ENCODE assay signal across 8 cellular contexts in the genomic region with DNA sequence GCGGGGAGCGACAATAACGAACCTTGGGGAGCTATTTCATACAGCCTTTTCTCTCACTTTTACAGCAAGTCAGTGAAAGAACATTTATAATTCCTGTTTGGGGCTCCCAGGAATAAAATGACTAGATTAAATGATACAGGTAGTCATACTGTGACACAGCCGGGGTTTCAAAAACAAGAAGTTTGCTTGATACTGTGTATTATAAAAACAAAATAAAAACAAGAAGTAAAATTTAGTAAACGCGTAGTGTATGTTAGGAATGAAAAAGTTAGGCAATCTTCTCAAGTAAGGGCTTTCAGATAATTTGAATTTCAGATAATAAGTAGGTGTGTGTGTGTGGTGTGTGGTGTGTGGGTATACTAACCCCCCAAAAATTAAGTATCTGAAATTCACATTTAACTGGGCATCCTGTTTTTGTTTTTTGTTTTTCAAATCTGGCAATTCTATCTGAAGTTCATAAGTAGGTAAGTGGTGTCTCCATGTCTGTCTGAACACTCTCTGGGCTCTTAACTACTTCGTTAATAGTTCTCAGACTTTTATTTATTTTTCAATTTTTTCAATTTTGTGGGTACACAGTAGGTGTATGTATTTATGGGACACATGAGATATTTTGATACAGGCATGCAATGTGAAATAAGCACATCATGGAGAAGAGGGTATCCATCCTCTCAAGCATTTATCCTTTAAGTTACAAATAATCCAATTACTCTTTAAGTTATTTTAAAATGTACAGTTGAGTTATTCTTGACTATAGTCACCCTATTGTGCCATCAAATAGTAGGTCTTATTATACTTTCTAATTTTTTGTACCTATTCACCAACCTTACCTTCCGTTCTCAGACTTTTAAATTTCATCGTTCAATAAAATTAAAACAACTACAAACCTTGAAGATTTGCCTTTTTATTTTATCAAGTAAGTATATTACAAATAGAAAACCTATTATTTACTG. TPM values are rescaled to one million over a fixed set of nuclear protein-coding genes. Genes with fewer than 3 reads are reported as not detected.
A peak's percentile ranks its signal among the peaks of the same experiment; 100 is the strongest.
DNase-seq lines count a peak whose midpoint lies in the region; ATAC-seq, FAIRE-seq and TF ChIP-seq lines count a peak whose summit lies in the region.

No MANE protein-coding gene starts in this region.

- intact Hi-C loops in gastrocnemius medialis (cut with DNase I; ENCODE audit: low total_unique reads) = loop anchor here (2.0 kb wide), 1 partner anchor 59 kb away; the partner anchor contains the start of gene MARS1

- ATAC-seq in GM23338 = no peak
- peak in 1 of 2 donors; percentile 0 for ATAC-seq in gastrocnemius medialis

- H3K9me2 ChIP-seq in GM23338 (ENCODE audit: insufficient read depth) = no peaks in the 10 kb centered on the region
- no peaks in the 10 kb centered on the region for H3K9me2 ChIP-seq in SU-DHL-6 (replicated peaks; ENCODE audit: insufficient read depth, low read length)

- H3K4me1 ChIP-seq in GM23338 (ENCODE audit: insufficient read depth) (peaks cover 30% of the 10 kb centered on the region), gastrocnemius medialis (peaks cover 18 to 19% of the 10 kb centered on the region in 2 donors)

- no peak for DNase-seq in GM23338 (ENCODE audit: low spot score)
- DNase-seq in fibroblast of mammary gland (ENCODE audit: low read depth) = no peak
- no peak for DNase-seq in gastrocnemius medialis
- DNase-seq in frontal cortex (ENCODE audit: low spot score in 2 of 2) = no peak
- no peak for DNase-seq in HEK293T (ENCODE audit: extremely low spot score)
- DNase-seq in stimulated activated CD4-positive, alpha-beta T cell treated with anti-CD3 and anti-CD28 coated beads, Interleukin-4, amount 100 ng/mL, for 1 hour = no peak
- DNase-seq in NCI-H1436 treated with DMSO at 0.1 percent for 48 hours (lab: John Stamatoyannopoulos, UW) = no peak

- H2AFZ ChIP-seq in GM23338 (no peak overlapping the region), SU-DHL-6 (ENCODE audit: low read depth, low read length, severe bottlenecking) (peak overlapping the region; percentile 85)

- H3K9me3 ChIP-seq in SU-DHL-6 (ENCODE audit: insufficient read depth, low read length) (no peaks in the 10 kb centered on the region), gastrocnemius medialis (no peaks in the 10 kb centered on the region)

- CTCF ChIA-PET in HEK293T (lab: Yijun Ruan, JAX) = interaction anchor here (0.7 to 1.4 kb wide), 2 partner anchors 36 to 224 kb away, joined by 3 read pairs; partner anchors contain the start of gene METTL1

- H3K36me3 Mint-ChIP-seq in GM23338 (ENCODE audit: low read depth) = peaks cover 3% of the 10 kb centered on the region; the same call in 2 of the 3 replicates

- H3K36me3 ChIP-seq in GM23338 (ENCODE audit: insufficient read depth) (no peaks in the 10 kb centered on the region), SU-DHL-6 (ENCODE audit: low read length) (no peaks in the 10 kb centered on the region), gastrocnemius medialis (peaks cover 0 to 2% of the 10 kb centered on the region in 2 donors)

- peak overlapping the region; percentile 97 for H3K4me3 Mint-ChIP-seq in GM23338

- POLR2A ChIA-PET in HEK293T (lab: Yijun Ruan, JAX) = interaction anchor here (0.6 to 3.1 kb wide), 9 partner anchors 10 to 197 kb away, joined by 3 to 20 read pairs (median 5); partner anchors contain the start of genes ARHGEF25, DDIT3 and INHBE

- H3K4me3 ChIP-seq in GM23338 (peak overlapping the region; percentile 96), SU-DHL-6 (ENCODE audit: insufficient read depth, low read length, poor library complexity, severe bottlenecking) (peak overlapping the region; percentile 50), fibroblast of mammary gland (ENCODE audit: control insufficient read depth, low read depth, low read length) (peak overlapping the region; percentile 73), gastrocnemius medialis (peak overlapping the region; percentile 38 to 95 (median 91))

- TF ChIP-seq CTCF in GM23338 (conservative IDR thresholded peaks at IDR 0.05; ENCODE audit: low read depth in 2 of 2) (no peak), SU-DHL-6 (IDR thresholded peaks at IDR 0.05; ENCODE audit: insufficient read depth, low read length, poor library complexity, severe bottlenecking) (no peak), fibroblast of mammary gland (conservative IDR thresholded peaks at IDR 0.05; ENCODE audit: control insufficient read depth, insufficient read depth, low read depth, low read length) (no peak), gastrocnemius medialis (IDR thresholded peaks at IDR 0.05 in 4 of 5, conservative IDR thresholded peaks at IDR 0.05 in 1 of 5) (no peak)

- peaks cover 12% of the 10 kb centered on the region for H3F3A ChIP-seq in GM23338 (replicated peaks; ENCODE audit: low read depth)
- H3F3A ChIP-seq in SU-DHL-6 (ENCODE audit: insufficient read depth) = no peaks in the 10 kb centered on the region

- H3K9ac ChIP-seq in SU-DHL-6 (ENCODE audit: low read length) = peak overlapping the region; percentile 95

- H3K27me3 ChIP-seq in GM23338 (ENCODE audit: insufficient read depth) (peaks cover 14% of the 10 kb centered on the region), SU-DHL-6 (ENCODE audit: low read length) (no peaks in the 10 kb centered on the region), gastrocnemius medialis (peaks cover 18 to 31% (median 21%) of the 10 kb centered on the region in 3 donors)

- H4K20me1 ChIP-seq in GM23338 (replicated peaks; ENCODE audit: insufficient read depth) (peaks cover 12% of the 10 kb centered on the region; the same call in 1 of the 2 replicates), SU-DHL-6 (ENCODE audit: low read depth, low read length) (no peaks in the 10 kb centered on the region)

- in situ Hi-C loops in gastrocnemius medialis (cut with MboI; ENCODE audit: low sequenced_read_pairs in 4 of 4) = no loop called here

- peaks cover 46% of the 10 kb centered on the region for H3K4me1 Mint-ChIP-seq in GM23338

- H3K27me3 Mint-ChIP-seq in GM23338 (ENCODE audit: insufficient read depth, low read depth, poor library complexity) = peaks cover 13% of the 10 kb centered on the region

- no peaks in the 10 kb centered on the region for H3K9me3 Mint-ChIP-seq in GM23338

- H3K4me2 ChIP-seq in GM23338 = peak overlapping the region; percentile 67
- peak overlapping the region; percentile 83 for H3K4me2 ChIP-seq in SU-DHL-6 (ENCODE audit: low read depth, low read length, poor library complexity, severe bottlenecking)

- no peak overlapping the region for H3K27ac ChIP-seq in GM23338 (ENCODE audit: low read depth)
- no peak overlapping the region for H3K27ac ChIP-seq in SU-DHL-6 (ENCODE audit: low read depth, low read length)
- H3K27ac ChIP-seq in gastrocnemius medialis = peak overlapping the region; percentile 87 to 94 (median 91)

- H3K27ac Mint-ChIP-seq in GM23338 = no peak overlapping the region

- no peak for TF ChIP-seq POLR2A in gastrocnemius medialis (IDR thresholded peaks at IDR 0.05)

- FAIRE-seq in frontal cortex (lab: Jason Lieb, UNC) = no peak

- peaks cover 47% of the 10 kb centered on the region for H3K79me2 ChIP-seq in GM23338 (replicated peaks; ENCODE audit: insufficient read depth)
- H3K79me2 ChIP-seq in SU-DHL-6 (ENCODE audit: insufficient read depth, low read length) = peaks cover 24% of the 10 kb centered on the region; the same call in 1 of the 2 replicates

TF ChIP-seq in GM23338, 12 proteins besides CTCF, POLR2A, EP300 and RAD21 (continues in another document):
- TF ChIP-seq ZNF114 (CRISPR knock-in tag; IDR thresholded peaks at IDR 0.05) = no peak

TF ChIP-seq in HEK293T, 16 proteins besides CTCF, POLR2A, EP300 and RAD21:
- TF ChIP-seq ZNF384 (IDR thresholded peaks at IDR 0.05) (no peak), SP1 (IDR thresholded peaks at IDR 0.05) (no peak), HDGF (IDR thresholded peaks at IDR 0.05; ENCODE audit: borderline replicate concordance) (no peak), NFRKB (IDR thresholded peaks at IDR 0.05) (no peak), FOXA1 (IDR thresholded peaks at IDR 0.05) (no peak)

RNA-seq across cellular contexts. Expression of gene DCTN2, which starts 0.6 kb away (rescaled TPM):
- 134 and 157 TPM in 2 replicates for total RNA-seq in GM23338 (2014; rRNA removed; shearing (Covaris generic))
- 56.1 and 62.3 TPM in 2 replicates for polyA plus RNA-seq in GM23338 (2016; fragmentation: Nextera tagmentation; extraction: Ambion mirVana)
- total RNA-seq in gastrocnemius medialis = 100 to 1,000 TPM; 147 to 265 (median 177) TPM
- 136 TPM for total RNA-seq in frontal cortex

RNA-seq across cellular contexts. Expression of gene KIF5A, which starts 2.2 kb away (rescaled TPM):
- total RNA-seq in GM23338 (2014; rRNA removed; shearing (Covaris generic)) = 16.5 and 21.3 TPM in 2 replicates
- 9.1 and 11.1 TPM in 2 replicates for polyA plus RNA-seq in GM23338 (2016; fragmentation: Nextera tagmentation; extraction: Ambion mirVana)
- total RNA-seq in gastrocnemius medialis = under 1 TPM in 2 of 4 donors, not detected in 2; 0.09 to 0.36 TPM
- total RNA-seq in frontal cortex = 42.8 TPM

RNA-seq across cellular contexts. Expression of gene MBD6, which starts 25.0 kb away (rescaled TPM):
- total RNA-seq in GM23338 (2014; rRNA removed; shearing (Covaris generic)) = 12.5 and 16.9 TPM in 2 replicates
- polyA plus RNA-seq in GM23338 (2016; fragmentation: Nextera tagmentation; extraction: Ambion mirVana) = 17.1 and 18.3 TPM in 2 replicates
- total RNA-seq in gastrocnemius medialis (10 to 100 TPM in 3 of 4 donors, 1 to 10 TPM in 1; 5.5 to 20.3 (median 12.9) TPM), frontal cortex (1.2 TPM)

RNA-seq across cellular contexts. Expression of gene DDIT3, which starts 27.3 kb away (rescaled TPM):
- 3.9 and 4.1 TPM in 2 replicates for total RNA-seq in GM23338 (2014; rRNA removed; shearing (Covaris generic))
- polyA plus RNA-seq in GM23338 (2016; fragmentation: Nextera tagmentation; extraction: Ambion mirVana) = 11.7 and 12.5 TPM in 2 replicates
- total RNA-seq in gastrocnemius medialis (10 to 100 TPM; 11.8 to 46.4 (median 17.1) TPM), frontal cortex (4.9 TPM)

RNA-seq across cellular contexts. Expression of gene PIP4K2C, which starts 43.4 kb away (rescaled TPM):
- 26.4 and 30.6 TPM in 2 replicates for total RNA-seq in GM23338 (2014; rRNA removed; shearing (Covaris generic))
- 10.5 and 10.8 TPM in 2 replicates for polyA plus RNA-seq in GM23338 (2016; fragmentation: Nextera tagmentation; extraction: Ambion mirVana)
- total RNA-seq in gastrocnemius medialis = 10 to 100 TPM; 11.2 to 22.0 (median 14.6) TPM
- total RNA-seq in frontal cortex = 11.0 TPM

Comparison
In these comparisons a context has a peak if more than half of its experiments do, and no peak if none do; other contexts are left out.
1. H3K27ac ChIP-seq: peak in gastrocnemius medialis (4 of 4); none in GM23338 (single experiment) and SU-DHL-6 (single experiment).
2. RNA of gene KIF5A, which starts 2.2 kb away (total RNA-seq): 42.8 TPM in frontal cortex (single experiment) and 16.5 to 21.3 TPM in GM23338; 0.09 to 0.36 TPM in gastrocnemius medialis; every median in the first group is over 10 times any median in the second.
3. Peak in every context shown above with its lines, with median percentiles within 50 percentile points of each other: H3K4me3 ChIP-seq.